In genomic region chr15:80120636-80121035, GRCh38 we compare ENCODE assay signal across 1 cellular context.
TF ChIP-seq lines count a peak whose summit lies in the region.

No MANE protein-coding gene starts in this region.

TF ChIP-seq in IMR-90, 13 proteins besides CTCF, POLR2A, EP300 and RAD21 (continued from another document):
- TF ChIP-seq MAFK (IDR thresholded peaks at IDR 0.05; ENCODE audit: low read depth, low read length) (no peak), RFX5 (IDR thresholded peaks at IDR 0.05; ENCODE audit: low read depth, low read length) (no peak), ELK1 (IDR thresholded peaks at IDR 0.05; ENCODE audit: borderline replicate concordance, low read depth, low read length) (no peak), NFE2L2 (IDR thresholded peaks at IDR 0.05; ENCODE audit: low read depth, low read length) (no peak), BHLHE40 (IDR thresholded peaks at IDR 0.05; ENCODE audit: low read depth, low read length) (no peak), USF2 (IDR thresholded peaks at IDR 0.05; ENCODE audit: low read depth, low read length) (no peak), FOS (IDR thresholded peaks at IDR 0.05; ENCODE audit: low read depth, low read length) (no peak), MAZ (IDR thresholded peaks at IDR 0.05; ENCODE audit: borderline replicate concordance, low read depth, low read length) (no peak), CEBPB (IDR thresholded peaks at IDR 0.05; ENCODE audit: low read depth, low read length) (no peak)
